13 cellular contexts compared by ENCODE assay signal in genomic region chr5:40685952-40686351, GRCh38. TPM values are rescaled to one million over a fixed set of nuclear protein-coding genes. Genes with fewer than 3 reads are reported as not detected.
DNase-seq lines count a peak whose midpoint lies in the region; ATAC-seq and TF ChIP-seq lines count a peak whose summit lies in the region.
"Had no signal": no experiment of that assay in that cellular context is flagged by ENCODE, and none has a peak within 500 bp of the region (broad histone marks: within the 10 kb centered on the region; RNA-seq: fewer than 3 reads in every experiment).

No MANE protein-coding gene starts in this region.

- DNase-seq in left ventricle myocardium inferior (no peak), Right ventricle myocardium superior (no peak), natural killer cell (no peak), retina (no peak), MG63 (no peak)
- no peak for DNase-seq in activated effector memory CD4-positive, alpha-beta T cell treated with anti-CD3 and anti-CD28 coated beads, Interleukin-2, amount 50 U/mL, for 16 hours
- DNase-seq: BE2C; effector CD4-positive, alpha-beta T cell; NCI-H510A; uterus had no signal

- H3K36me3 ChIP-seq in left ventricle myocardium inferior (peaks cover 6% of the 10 kb centered on the region), MG63 (no peaks in the 10 kb centered on the region)
- H3K36me3 ChIP-seq: BE2C, uterus had no signal

- TF ChIP-seq CTCF in left ventricle myocardium inferior (IDR thresholded peaks at IDR 0.05; ENCODE audit: borderline replicate concordance) (no peak), natural killer cell (IDR thresholded peaks at IDR 0.05) (no peak)

- peak overlapping the region; percentile 94 for H3K27ac Mint-ChIP-seq in activated naive CD8-positive, alpha-beta T cell
- peak overlapping the region; percentile 91 to 95 for H3K27ac Mint-ChIP-seq in natural killer cell
- H3K27ac Mint-ChIP-seq: WTC11 had no signal

- H3K4me3 ChIP-seq in left ventricle myocardium inferior (peak overlapping the region; percentile 95), MG63 (no peak overlapping the region)
- H3K4me3 ChIP-seq: uterus had no signal

- H3K9me3 Mint-ChIP-seq in activated naive CD8-positive, alpha-beta T cell (ENCODE audit: low read depth) = no peaks in the 10 kb centered on the region
- no peaks in the 10 kb centered on the region for H3K9me3 Mint-ChIP-seq in natural killer cell
- H3K9me3 Mint-ChIP-seq: WTC11 had no signal

- peaks cover 67% of the 10 kb centered on the region for H3K4me1 ChIP-seq in left ventricle myocardium inferior
- H3K4me1 ChIP-seq: BE2C, uterus had no signal

- H3K27me3 Mint-ChIP-seq in activated naive CD8-positive, alpha-beta T cell = no peaks in the 10 kb centered on the region
- H3K27me3 Mint-ChIP-seq in natural killer cell (ENCODE audit: low read depth in 2 of 2) = no peaks in the 10 kb centered on the region

- ATAC-seq in Right ventricle myocardium superior (ENCODE audit: poor library complexity) = no peak
- no peak for ATAC-seq in natural killer cell
- ATAC-seq in HG02763 (IDR thresholded peaks at IDR 0.05; ENCODE audit: unreplicated experiment) = no peak
- ATAC-seq: WTC11 had no signal

- H3K36me3 Mint-ChIP-seq in activated naive CD8-positive, alpha-beta T cell = peaks cover 35% of the 10 kb centered on the region
- H3K36me3 Mint-ChIP-seq in natural killer cell = peaks cover 31% of the 10 kb centered on the region
- H3K36me3 Mint-ChIP-seq: WTC11 had no signal

- H3K9me3 ChIP-seq in left ventricle myocardium inferior (replicated peaks) (no peaks in the 10 kb centered on the region), MG63 (no peaks in the 10 kb centered on the region)
- H3K9me3 ChIP-seq: BE2C, uterus had no signal

- intact Hi-C loops in left ventricle myocardium inferior (cut with micrococcal nuclease) = loop anchor here (5.0 kb wide), 1 partner anchor 1109 kb away; no protein-coding TSS in a partner anchor
- intact Hi-C loops in Right ventricle myocardium superior (cut with DNase I) = loop anchor here (5.0 to 10.0 kb wide), 4 partner anchors 291 to 1109 kb away; no protein-coding TSS in a partner anchor
- intact Hi-C loops in natural killer cell (cut with micrococcal nuclease) = loop anchor here (5.0 to 10.0 kb wide), 3 partner anchors 149 to 349 kb away; partner anchors contain the start of gene RPL37

- peak overlapping the region; percentile 93 for H3K27ac ChIP-seq in left ventricle myocardium inferior (replicated peaks)

- peak overlapping the region; percentile 93 for H3K4me3 Mint-ChIP-seq in activated naive CD8-positive, alpha-beta T cell
- H3K4me3 Mint-ChIP-seq in natural killer cell = peak overlapping the region; percentile 99
- H3K4me3 Mint-ChIP-seq: WTC11 had no signal

- H3K27me3 ChIP-seq in left ventricle myocardium inferior (ENCODE audit: low read depth) = peaks cover 35% of the 10 kb centered on the region
- no peaks in the 10 kb centered on the region for H3K27me3 ChIP-seq in MG63
- H3K27me3 ChIP-seq: uterus had no signal

- H3K4me1 Mint-ChIP-seq in activated naive CD8-positive, alpha-beta T cell (ENCODE audit: low read depth) = peaks cover 67% of the 10 kb centered on the region
- H3K4me1 Mint-ChIP-seq in natural killer cell = peaks cover 90 to 99% of the 10 kb centered on the region in 2 donors

RNA-seq across cellular contexts. Expression of gene PTGER4, which starts 6.2 kb away (rescaled TPM):
- total RNA-seq in left ventricle myocardium inferior (6.2 TPM), Right ventricle myocardium superior (7.4 TPM), natural killer cell (100 to 1,000 TPM; 112 to 126 (median 117) TPM)
- 1.2 and 2.1 TPM in 2 replicates for total RNA-seq in MG63 (2014; rRNA removed; shearing (Covaris generic); ENCODE audit: low replicate concordance)

Comparison
In these comparisons a context has a peak if more than half of its experiments do, and no peak if none do; other contexts are left out.
1. RNA of gene PTGER4, which starts 6.2 kb away (total RNA-seq): 112 to 126 TPM in natural killer cell; 7.4 TPM in Right ventricle myocardium superior (single experiment), 6.2 TPM in left ventricle myocardium inferior (single experiment) and 1.2 to 2.1 TPM in MG63; every median in the first group is over 10 times any median in the second.